In genomic region chr10:97732052-97732359, GRCh38 we compare ENCODE assay signal across 13 cellular contexts. TPM values are rescaled to one million over a fixed set of nuclear protein-coding genes. Genes with fewer than 3 reads are reported as not detected.
DNase-seq lines count a peak whose midpoint lies in the region; ATAC-seq and TF ChIP-seq lines count a peak whose summit lies in the region.
"Had no signal": no experiment of that assay in that cellular context is flagged by ENCODE, and none has a peak within 500 bp of the region (broad histone marks: within the 10 kb centered on the region; RNA-seq: fewer than 3 reads in every experiment).

No MANE protein-coding gene starts in this region.

- DNase-seq in left ventricle myocardium inferior = no peak
- DNase-seq in right cardiac atrium = no peak
- no peak for DNase-seq in RWPE1 (ENCODE audit: low spot score)

- POLR2A ChIA-PET in HEK293 (lab: Yijun Ruan, JAX) = interaction anchor here (0.9 kb wide), 1 partner anchor 55 kb away, joined by 3 read pairs; no protein-coding TSS in a partner anchor
- POLR2A ChIA-PET in RWPE1 (lab: Yijun Ruan, JAX; ENCODE audit: low non-redundant PET) = no interaction called here

- H3K9ac ChIP-seq in neural cell (ENCODE audit: low read length) = no peak overlapping the region

- TF ChIP-seq RAD21 in neural cell (conservative IDR thresholded peaks at IDR 0.05) = no peak

- ATAC-seq in right cardiac atrium (no peak), HG03565 (IDR thresholded peaks at IDR 0.05; ENCODE audit: unreplicated experiment) (no peak), GM18519 (IDR thresholded peaks at IDR 0.05; ENCODE audit: low FRiP score, unreplicated experiment) (no peak)
- no peak for ATAC-seq in activated CD4-positive, CD25-positive, alpha-beta regulatory T cell treated with anti-CD3 and anti-CD28 coated beads, Interleukin-2, amount 50 U/mL, for 24 hours

- no peak overlapping the region for H3K4me2 ChIP-seq in neural cell (ENCODE audit: low read length)

- H4K20me1 ChIP-seq in neural cell (ENCODE audit: insufficient read depth) = no peaks in the 10 kb centered on the region

- no peaks in the 10 kb centered on the region for H3K9me2 ChIP-seq in neural cell (ENCODE audit: insufficient read depth, low read length)

- H3K27me3 ChIP-seq in left ventricle myocardium inferior (ENCODE audit: low read depth) (no peaks in the 10 kb centered on the region), right cardiac atrium (ENCODE audit: control insufficient read depth, insufficient read depth) (no peaks in the 10 kb centered on the region), neural cell (ENCODE audit: insufficient read depth, low read depth, low read length) (no peaks in the 10 kb centered on the region)
- H3K27me3 ChIP-seq: BE2C, Peyer's patch, SJSA1 had no signal

- H3F3A ChIP-seq in neural cell (ENCODE audit: insufficient read depth, low read length, poor library complexity, severe bottlenecking) = no peaks in the 10 kb centered on the region

- no peak for TF ChIP-seq EP300 in neural cell (conservative IDR thresholded peaks at IDR 0.05; ENCODE audit: poor library complexity, severe bottlenecking)

- no peaks in the 10 kb centered on the region for H3K79me2 ChIP-seq in neural cell (replicated peaks; ENCODE audit: insufficient read depth, low read length)

- no peak overlapping the region for H2AFZ ChIP-seq in neural cell (ENCODE audit: low read depth, low read length)

- H3K27ac ChIP-seq in left ventricle myocardium inferior (replicated peaks) (no peak overlapping the region), right cardiac atrium (ENCODE audit: low read length) (no peak overlapping the region), HEK293 (ENCODE audit: extremely low read depth, low read depth, low read length) (no peak overlapping the region), RWPE1 (no peak overlapping the region), neural cell (ENCODE audit: low read length) (no peak overlapping the region)
- H3K27ac ChIP-seq: Peyer's patch, SJSA1 had no signal

- no peak overlapping the region for H3K4me3 ChIP-seq in left ventricle myocardium inferior
- no peak overlapping the region for H3K4me3 ChIP-seq in right cardiac atrium (ENCODE audit: low read length)
- H3K4me3 ChIP-seq in HEK293 (ENCODE audit: low read depth, low read length) = no peak overlapping the region
- no peak overlapping the region for H3K4me3 ChIP-seq in neural cell (ENCODE audit: low read length)
- H3K4me3 ChIP-seq: K562, Peyer's patch, SJSA1 had no signal

- intact Hi-C loops in left ventricle myocardium inferior (cut with micrococcal nuclease) (loop anchor here (10.0 kb wide), 1 partner anchor 47 kb away; the partner anchor contains the start of gene AVPI1), right cardiac atrium (cut with DNase I) (loop anchor here in 3 of 4 donors (5.0 to 10.0 kb wide), 2 partner anchors 55 to 57 kb away; no protein-coding TSS in a partner anchor)

- peak; percentile 6 for TF ChIP-seq CTCF in left ventricle myocardium inferior (IDR thresholded peaks at IDR 0.05; ENCODE audit: borderline replicate concordance)
- no peak for TF ChIP-seq CTCF in HEK293 (tag by site-specific recombination; IDR thresholded peaks at IDR 0.05)
- peak; percentile 59 for TF ChIP-seq CTCF in RWPE1 (conservative IDR thresholded peaks at IDR 0.05; ENCODE audit: low read depth)
- no peak for TF ChIP-seq CTCF in neural cell (IDR thresholded peaks at IDR 0.05; ENCODE audit: poor library complexity, severe bottlenecking)

- H3K9me3 ChIP-seq in left ventricle myocardium inferior (replicated peaks) = no peaks in the 10 kb centered on the region
- no peaks in the 10 kb centered on the region for H3K9me3 ChIP-seq in right cardiac atrium (ENCODE audit: control insufficient read depth, low read length)
- no peaks in the 10 kb centered on the region for H3K9me3 ChIP-seq in HEK293 (ENCODE audit: control insufficient read depth, insufficient read depth, low read depth, low read length)
- no peaks in the 10 kb centered on the region for H3K9me3 ChIP-seq in neural cell (ENCODE audit: low read length)
- H3K9me3 ChIP-seq: BE2C, Peyer's patch, SJSA1 had no signal

- H3K4me1 ChIP-seq in left ventricle myocardium inferior (peaks cover 11% of the 10 kb centered on the region), right cardiac atrium (ENCODE audit: control insufficient read depth, insufficient read depth, low read length) (no peaks in the 10 kb centered on the region), HEK293 (ENCODE audit: control insufficient read depth, insufficient read depth, low read length) (no peaks in the 10 kb centered on the region)
- H3K4me1 ChIP-seq: BE2C, Peyer's patch had no signal

- H3K36me3 ChIP-seq in left ventricle myocardium inferior = no peaks in the 10 kb centered on the region
- H3K36me3 ChIP-seq in HEK293 (ENCODE audit: control insufficient read depth in 2 of 2, insufficient read depth in 1 of 2, low read length in 2 of 2) = no peaks in the 10 kb centered on the region
- no peaks in the 10 kb centered on the region for H3K36me3 ChIP-seq in neural cell (ENCODE audit: insufficient read depth, low read length)
- H3K36me3 ChIP-seq: BE2C, Peyer's patch had no signal

- WGBS in right cardiac atrium = 70% methylated on average over 4 of the region's 4 CpGs

- CTCF ChIA-PET in HEK293 (lab: Yijun Ruan, JAX) (interaction anchor here (0.6 to 15.2 kb wide), 14 partner anchors 9 to 267 kb away, joined by 3 to 487 read pairs (median 6); partner anchors contain the start of genes AVPI1, MARVELD1 and PI4K2A), RWPE1 (lab: Yijun Ruan, JAX) (interaction anchor here (0.9 to 8.8 kb wide), 6 partner anchors 14 to 54 kb away, joined by 4 to 122 read pairs (median 10); no protein-coding TSS in a partner anchor)

TF ChIP-seq in HEK293, 187 proteins besides CTCF, POLR2A, EP300 and RAD21 (continues in another document):
- no peak for TF ChIP-seq ZNF157 (tag by site-specific recombination; IDR thresholded peaks at IDR 0.05)
- no peak for TF ChIP-seq ZNF692 (tag by site-specific recombination; IDR thresholded peaks at IDR 0.05)
- TF ChIP-seq ZNF324 (tag by site-specific recombination; IDR thresholded peaks at IDR 0.05) = no peak
- TF ChIP-seq ZNF366 (tag by site-specific recombination; conservative IDR thresholded peaks at IDR 0.05) = 0 out of 2 replicates have a peak, but pooled peaks have one; percentile 5
- TF ChIP-seq ZNF670 (tag by site-specific recombination; IDR thresholded peaks at IDR 0.05; ENCODE audit: low read depth) = no peak
- TF ChIP-seq PRDM1 (tag by site-specific recombination; IDR thresholded peaks at IDR 0.05) = no peak

TF ChIP-seq in neural cell, 6 proteins besides CTCF, POLR2A, EP300 and RAD21:
- TF ChIP-seq, protein P1, sequence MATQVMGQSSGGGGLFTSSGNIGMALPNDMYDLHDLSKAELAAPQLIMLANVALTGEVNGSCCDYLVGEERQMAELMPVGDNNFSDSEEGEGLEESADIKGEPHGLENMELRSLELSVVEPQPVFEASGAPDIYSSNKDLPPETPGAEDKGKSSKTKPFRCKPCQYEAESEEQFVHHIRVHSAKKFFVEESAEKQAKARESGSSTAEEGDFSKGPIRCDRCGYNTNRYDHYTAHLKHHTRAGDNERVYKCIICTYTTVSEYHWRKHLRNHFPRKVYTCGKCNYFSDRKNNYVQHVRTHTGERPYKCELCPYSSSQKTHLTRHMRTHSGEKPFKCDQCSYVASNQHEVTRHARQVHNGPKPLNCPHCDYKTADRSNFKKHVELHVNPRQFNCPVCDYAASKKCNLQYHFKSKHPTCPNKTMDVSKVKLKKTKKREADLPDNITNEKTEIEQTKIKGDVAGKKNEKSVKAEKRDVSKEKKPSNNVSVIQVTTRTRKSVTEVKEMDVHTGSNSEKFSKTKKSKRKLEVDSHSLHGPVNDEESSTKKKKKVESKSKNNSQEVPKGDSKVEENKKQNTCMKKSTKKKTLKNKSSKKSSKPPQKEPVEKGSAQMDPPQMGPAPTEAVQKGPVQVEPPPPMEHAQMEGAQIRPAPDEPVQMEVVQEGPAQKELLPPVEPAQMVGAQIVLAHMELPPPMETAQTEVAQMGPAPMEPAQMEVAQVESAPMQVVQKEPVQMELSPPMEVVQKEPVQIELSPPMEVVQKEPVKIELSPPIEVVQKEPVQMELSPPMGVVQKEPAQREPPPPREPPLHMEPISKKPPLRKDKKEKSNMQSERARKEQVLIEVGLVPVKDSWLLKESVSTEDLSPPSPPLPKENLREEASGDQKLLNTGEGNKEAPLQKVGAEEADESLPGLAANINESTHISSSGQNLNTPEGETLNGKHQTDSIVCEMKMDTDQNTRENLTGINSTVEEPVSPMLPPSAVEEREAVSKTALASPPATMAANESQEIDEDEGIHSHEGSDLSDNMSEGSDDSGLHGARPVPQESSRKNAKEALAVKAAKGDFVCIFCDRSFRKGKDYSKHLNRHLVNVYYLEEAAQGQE (IDR thresholded peaks at IDR 0.05; ENCODE audit: borderline replicate concordance) = no peak
- TF ChIP-seq MXI1 (conservative IDR thresholded peaks at IDR 0.05; ENCODE audit: poor library complexity, severe bottlenecking) = no peak
- no peak for TF ChIP-seq EZH2 (IDR thresholded peaks at IDR 0.05; ENCODE audit: borderline replicate concordance, insufficient read depth, low read length, poor library complexity, severe bottlenecking)
- TF ChIP-seq TAF1 (IDR thresholded peaks at IDR 0.05; ENCODE audit: low read depth) = no peak
- TF ChIP-seq POLR2AphosphoS5 (IDR thresholded peaks at IDR 0.05) = no peak
- peak; percentile 9 for TF ChIP-seq SMC3 (conservative IDR thresholded peaks at IDR 0.05; ENCODE audit: poor library complexity)

RNA-seq across cellular contexts. Expression of gene ZFYVE27, which starts 4.9 kb away (rescaled TPM):
- total RNA-seq in left ventricle myocardium inferior (13.2 TPM), right cardiac atrium (10 to 100 TPM; 14.8 to 20.6 (median 17.7) TPM)
- polyA plus RNA-seq in right cardiac atrium (16.0 TPM), neural cell (135 and 151 TPM in 2 replicates)
- 69.5 and 89.4 TPM in 2 replicates for polyA minus RNA-seq in neural cell

RNA-seq across cellular contexts. Expression of gene MARVELD1, which starts 18.5 kb away (rescaled TPM):
- total RNA-seq in left ventricle myocardium inferior = 6.4 TPM
- total RNA-seq in right cardiac atrium = 10 to 100 TPM; 17.3 to 27.8 (median 21.6) TPM
- polyA plus RNA-seq in right cardiac atrium = 10.6 TPM
- polyA plus RNA-seq in neural cell = 2.3 and 2.4 TPM in 2 replicates
- polyA minus RNA-seq in neural cell = 1.7 TPM in 2 replicates

RNA-seq across cellular contexts. Expression of gene SFRP5, which starts 39.8 kb away (rescaled TPM):
- 8.7 TPM for total RNA-seq in left ventricle myocardium inferior
- total RNA-seq in right cardiac atrium = 100 to 1,000 TPM; 110 to 191 (median 168) TPM
- 110 TPM for polyA plus RNA-seq in right cardiac atrium
- 0.92 and 1.2 TPM in 2 replicates for polyA plus RNA-seq in neural cell
- 1.9 and 2.4 TPM in 2 replicates for polyA minus RNA-seq in neural cell
- total RNA-seq: CD8-positive, alpha-beta memory T cell; SJSA1 had no signal

RNA-seq across cellular contexts. Expression of gene AVPI1, which starts 45.0 kb away (rescaled TPM):
- total RNA-seq in left ventricle myocardium inferior (6.7 TPM), right cardiac atrium (10 to 100 TPM; 12.2 to 23.1 (median 15.7) TPM)
- polyA plus RNA-seq in right cardiac atrium (15.4 TPM), neural cell (0.94 and 1.3 TPM in 2 replicates)
- polyA minus RNA-seq in neural cell = 1.5 and 2.5 TPM in 2 replicates

Comparison
In these comparisons a context has a peak if more than half of its experiments do, and no peak if none do; other contexts are left out.
1. RNA of gene SFRP5, which starts 39.8 kb away (total RNA-seq): 110 to 191 TPM in right cardiac atrium; 8.7 TPM in left ventricle myocardium inferior (single experiment); every median in the first group is over 10 times any median in the second.
2. CTCF ChIP-seq: peak in left ventricle myocardium inferior (single experiment) and RWPE1 (single experiment); none in HEK293 (single experiment) and neural cell (single experiment).